13 cellular contexts compared by ENCODE assay signal in the genomic region with DNA sequence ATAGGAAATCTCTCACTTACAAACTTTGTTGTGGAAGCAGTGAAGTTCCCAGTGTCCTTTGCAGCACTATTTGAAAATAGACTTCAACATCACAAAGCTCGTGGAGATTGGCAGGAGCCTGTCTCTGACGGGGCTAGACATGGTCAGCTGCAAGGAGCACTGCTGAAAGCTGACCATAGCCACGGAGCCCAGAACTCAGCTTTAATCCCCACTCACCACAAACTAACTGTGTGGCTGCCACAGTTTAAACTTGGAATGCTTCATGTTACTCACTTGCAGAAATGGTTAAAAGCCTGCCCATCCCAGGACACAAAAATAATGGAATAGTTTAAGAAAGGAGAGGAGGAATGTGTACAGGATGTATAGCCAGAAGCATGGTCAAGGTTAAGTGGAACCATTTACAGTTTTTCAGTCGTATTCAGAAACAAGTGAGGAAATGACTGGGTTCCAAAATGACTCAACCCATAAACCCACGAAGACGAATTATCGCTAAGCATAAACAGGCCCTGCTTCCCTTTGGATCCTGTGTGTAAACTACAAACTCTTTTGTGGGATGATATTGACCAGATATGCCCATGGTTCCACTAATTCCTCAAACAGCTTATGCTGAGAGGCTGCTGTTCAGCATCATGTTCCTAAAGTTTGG. TPM values are rescaled to one million over a fixed set of nuclear protein-coding genes. Genes with fewer than 3 reads are reported as not detected.
DNase-seq lines count a peak whose midpoint lies in the region; ATAC-seq and TF ChIP-seq lines count a peak whose summit lies in the region.
"Had no signal": no experiment of that assay in that cellular context is flagged by ENCODE, and none has a peak within 500 bp of the region (broad histone marks: within the 10 kb centered on the region; RNA-seq: fewer than 3 reads in every experiment).

No MANE protein-coding gene starts in this region.

- DNase-seq in EH (ENCODE audit: low read depth), result peak; percentile 89
- DNase-seq in NCI-H226, result peak; percentile 34
- DNase-seq in astrocyte of the spinal cord (ENCODE audit: low read depth, low spot score), result peak; percentile 79
- peak; percentile 86 for DNase-seq in myocyte (ENCODE audit: low read depth)
- no peak for DNase-seq in SKM-1 treated with dmso at 0.1 percent for 144 hours (lab: John Stamatoyannopoulos, UW; ENCODE audit: unreplicated experiment)
- no peak for DNase-seq in erythroblast (lab: John Stamatoyannopoulos, UW)
- DNase-seq: effector CD4-positive, alpha-beta T cell; NCI-H69; stimulated activated CD4-positive, alpha-beta T cell treated with anti-CD3 and anti-CD28 coated beads, Interleukin-1b, Interleukin-23, amount 100 ng/mL, for 48 hours; testis had no signal

- no peak for TF ChIP-seq POLR2A in erythroblast (IDR thresholded peaks at IDR 0.05; ENCODE audit: low read length)

- TF ChIP-seq CTCF in astrocyte of the spinal cord (IDR thresholded peaks at IDR 0.05; ENCODE audit: low read depth, low read length), result no peak

- ATAC-seq in HG03460 (IDR thresholded peaks at IDR 0.05; ENCODE audit: unreplicated experiment) (no peak), GM18520 (IDR thresholded peaks at IDR 0.05; ENCODE audit: unreplicated experiment) (no peak)

- no peak overlapping the region for H3K4me3 ChIP-seq in astrocyte of the spinal cord (ENCODE audit: low read depth, low read length)
- H3K4me3 ChIP-seq: testis had no signal

- in situ Hi-C loops in astrocyte of the spinal cord (cut with HindIII; ENCODE audit: low sequenced_read_pairs), result no loop called here

RNA-seq across cellular contexts. Expression of a gene that starts 18.2 kb away (rescaled TPM):
- total RNA-seq in myocyte, result 35.9 and 45.9 TPM in 2 replicates
- polyA plus RNA-seq in myocyte (2012), result 49.7 TPM
- total RNA-seq: T-helper 1 cell treated with Interleukin-12 subunit alpha and Interleukin-12 subunit beta and Interleukin-4 antibody, amounts not matched to agents 30 ng/mL and 1 ng/mL, for 36 hours had no signal

RNA-seq across cellular contexts. Expression of a gene that starts 20.8 kb away (rescaled TPM):
- total RNA-seq in myocyte, result 57.0 and 76.9 TPM in 2 replicates
- polyA plus RNA-seq in myocyte (2012), result 42.0 TPM

RNA-seq across cellular contexts. Expression of a gene that starts 20.9 kb away (rescaled TPM):
- total RNA-seq in myocyte, result 11.0 and 12.3 TPM in 2 replicates
- polyA plus RNA-seq in myocyte (2012), result 10.0 TPM

RNA-seq across cellular contexts. Expression of a gene that starts 59.7 kb away (rescaled TPM):
- not detected in 2 replicates for total RNA-seq in myocyte
- polyA plus RNA-seq in myocyte (2012), result not detected
- total RNA-seq: T-helper 1 cell treated with Interleukin-12 subunit alpha and Interleukin-12 subunit beta and Interleukin-4 antibody, amounts not matched to agents 30 ng/mL and 1 ng/mL, for 36 hours had no signal

Comparison
In these comparisons a context has a peak if more than half of its experiments do, and no peak if none do; other contexts are left out.
1. DNase-seq: peak in EH (single experiment), NCI-H226 (single experiment), astrocyte of the spinal cord (single experiment) and myocyte (single experiment); none in SKM-1 treated with dmso at 0.1 percent for 144 hours (single experiment) and erythroblast (0 of 2).